10 cellular contexts compared by ENCODE assay signal in genomic region chr17:17739388-17740066, GRCh38. TPM values are rescaled to one million over a fixed set of nuclear protein-coding genes. Genes with fewer than 3 reads are reported as not detected.
DNase-seq lines count a peak whose midpoint lies in the region; ATAC-seq and TF ChIP-seq lines count a peak whose summit lies in the region.
"Had no signal": no experiment of that assay in that cellular context is flagged by ENCODE, and none has a peak within 500 bp of the region (broad histone marks: within the 10 kb centered on the region; RNA-seq: fewer than 3 reads in every experiment).

No MANE protein-coding gene starts in this region.

- peaks cover 42% of the 10 kb centered on the region for H3K4me1 Mint-ChIP-seq in activated T-cell treated with anti-CD3 and anti-CD28 coated beads, Interleukin-2, amount 50 U/mL, for 72 hours (ENCODE audit: low read depth)
- H3K4me1 Mint-ChIP-seq in endodermal cell, result peaks cover 20% of the 10 kb centered on the region

- H3K9me3 ChIP-seq in endodermal cell (ENCODE audit: control insufficient read depth, low read length) (no peaks in the 10 kb centered on the region), uterus (no peaks in the 10 kb centered on the region)

- H3K27me3 Mint-ChIP-seq in activated T-cell treated with anti-CD3 and anti-CD28 coated beads, Interleukin-2, amount 50 U/mL, for 72 hours (ENCODE audit: low read depth), result no peaks in the 10 kb centered on the region
- peaks cover 8% of the 10 kb centered on the region for H3K27me3 Mint-ChIP-seq in endodermal cell (ENCODE audit: insufficient read depth)

- intact Hi-C loops in uterus (cut with DNase I; ENCODE audit: low total_unique reads), result no loop called here

- H3K4me3 ChIP-seq in endodermal cell (ENCODE audit: low read length) (no peak overlapping the region), uterus (no peak overlapping the region)

- no peak for DNase-seq in activated T-cell treated with anti-CD3 and anti-CD28 coated beads, Interleukin-2, amount 50 U/mL, for 72 hours
- no peak for DNase-seq in activated T-cell treated with anti-CD3 and anti-CD28 coated beads, Interleukin-2, amount 50 U/mL, for 1 hour
- no peak for DNase-seq in endodermal cell
- DNase-seq in mucosa of gallbladder (ENCODE audit: low spot score), result peak; percentile 40
- peak; percentile 73 to 74 for DNase-seq in uterus
- no peak for DNase-seq in GM19240 (ENCODE audit: insufficient read length, low spot score)
- DNase-seq in cerebellar cortex (ENCODE audit: low spot score), result no peak
- DNase-seq: activated CD8-positive, alpha-beta memory T cell treated with anti-CD3 and anti-CD28 coated beads for 24 hours had no signal

- H3K27me3 ChIP-seq in endodermal cell (ENCODE audit: control insufficient read depth, insufficient read depth, low read length, poor library complexity, severe bottlenecking) (no peaks in the 10 kb centered on the region), uterus (no peaks in the 10 kb centered on the region)

- H3K4me1 ChIP-seq in endodermal cell (ENCODE audit: control insufficient read depth, insufficient read depth, low read length), result peaks cover 25% of the 10 kb centered on the region
- peaks cover 30 to 38% of the 10 kb centered on the region in 2 donors for H3K4me1 ChIP-seq in uterus

- ATAC-seq in activated T-cell treated with anti-CD3 and anti-CD28 coated beads, Interleukin-2, amount 50 U/mL, for 72 hours (replicated peaks in 1 of 2), result no peak
- no peak for ATAC-seq in HG02885 (IDR thresholded peaks at IDR 0.05; ENCODE audit: poor library complexity, unreplicated experiment)

- no peak overlapping the region for H3K9ac ChIP-seq in endodermal cell (ENCODE audit: extremely low read depth, low read length, poor library complexity, severe bottlenecking)
- H3K9ac ChIP-seq: parathyroid adenoma had no signal

- no peak for TF ChIP-seq CTCF in endodermal cell (conservative IDR thresholded peaks at IDR 0.05)
- no peak for TF ChIP-seq CTCF in uterus (IDR thresholded peaks at IDR 0.05)

- H3K36me3 ChIP-seq in endodermal cell (ENCODE audit: control insufficient read depth, insufficient read depth, low read length) (peaks cover 4% of the 10 kb centered on the region), uterus (no peaks in the 10 kb centered on the region)

- peak overlapping the region; percentile 16 for H3K27ac ChIP-seq in endodermal cell (ENCODE audit: low read depth, low read length)
- H3K27ac ChIP-seq in uterus, result peak overlapping the region; percentile 71 to 81
- H3K27ac ChIP-seq: parathyroid adenoma had no signal

- TF ChIP-seq POLR2A in uterus (IDR thresholded peaks at IDR 0.05), result peak in 1 of 2 donors; percentile 17

- 74 to 77% methylated on average over 3 to 10 of the region's 10 CpGs for WGBS in endodermal cell (ENCODE audit: insufficient coverage in 1 of 2, insufficient read length in 1 of 2), 2 experiments

- no peaks in the 10 kb centered on the region for H3K9me3 Mint-ChIP-seq in activated T-cell treated with anti-CD3 and anti-CD28 coated beads, Interleukin-2, amount 50 U/mL, for 72 hours
- H3K9me3 Mint-ChIP-seq in endodermal cell, result no peaks in the 10 kb centered on the region

- H3K36me3 Mint-ChIP-seq in activated T-cell treated with anti-CD3 and anti-CD28 coated beads, Interleukin-2, amount 50 U/mL, for 72 hours (ENCODE audit: insufficient read depth in 2 of 2), result no peaks in the 10 kb centered on the region
- H3K36me3 Mint-ChIP-seq in endodermal cell (ENCODE audit: low read depth), result no peaks in the 10 kb centered on the region

- peak overlapping the region; percentile 35 for H3K27ac Mint-ChIP-seq in activated T-cell treated with anti-CD3 and anti-CD28 coated beads, Interleukin-2, amount 50 U/mL, for 72 hours
- H3K27ac Mint-ChIP-seq in endodermal cell, result no peak overlapping the region

- no peak overlapping the region for H3K4me3 Mint-ChIP-seq in activated T-cell treated with anti-CD3 and anti-CD28 coated beads, Interleukin-2, amount 50 U/mL, for 72 hours
- no peak overlapping the region for H3K4me3 Mint-ChIP-seq in endodermal cell

RNA-seq across cellular contexts. Expression of gene RAI1, which starts 58.3 kb away (rescaled TPM):
- total RNA-seq in activated T-cell treated with anti-CD3 and anti-CD28 coated beads, Interleukin-2, amount 50 U/mL, for 72 hours, result 10 to 100 TPM; 19.5 to 21.3 TPM
- total RNA-seq in endodermal cell, result 10 to 100 TPM; 35.9 to 42.9 TPM
- 34.4 TPM for polyA plus RNA-seq in endodermal cell (2013, experiment 1 of 2)
- 37.1 TPM for polyA plus RNA-seq in endodermal cell (2013, experiment 2 of 2)
- 60.3 TPM for total RNA-seq in mucosa of gallbladder
- 10 to 100 TPM in 3 of 4 donors, 1 to 10 TPM in 1; 10.0 to 66.1 (median 15.3) TPM for total RNA-seq in uterus

Comparison
In these comparisons a context has a peak if more than half of its experiments do, and no peak if none do; other contexts are left out.
1. DNase-seq: peak in mucosa of gallbladder (single experiment) and uterus (2 of 2); none in activated T-cell treated with anti-CD3 and anti-CD28 coated beads, Interleukin-2, amount 50 U/mL, for 72 hours (0 of 2), activated T-cell treated with anti-CD3 and anti-CD28 coated beads, Interleukin-2, amount 50 U/mL, for 1 hour (single experiment), endodermal cell (single experiment), GM19240 (single experiment) and cerebellar cortex (single experiment).